9 cellular contexts compared by ENCODE assay signal in genomic region chr3:8622873-8623725, GRCh38. TPM values are rescaled to one million over a fixed set of nuclear protein-coding genes. Genes with fewer than 3 reads are reported as not detected.
DNase-seq lines count a peak whose midpoint lies in the region; ATAC-seq and TF ChIP-seq lines count a peak whose summit lies in the region.
"Had no signal": no experiment of that assay in that cellular context is flagged by ENCODE, and none has a peak within 500 bp of the region (broad histone marks: within the 10 kb centered on the region; RNA-seq: fewer than 3 reads in every experiment).

No MANE protein-coding gene starts in this region.

- H3K36me3 ChIP-seq in NT2/D1 (ENCODE audit: insufficient read depth, insufficient read length, low read length) (no peaks in the 10 kb centered on the region), cardiac muscle cell (no peaks in the 10 kb centered on the region)

- peaks cover 20% of the 10 kb centered on the region for H3K4me1 ChIP-seq in NT2/D1 (ENCODE audit: insufficient read depth, insufficient read length)
- H3K4me1 ChIP-seq in cardiac muscle cell (ENCODE audit: low read depth), result no peaks in the 10 kb centered on the region

- H3K9ac ChIP-seq in NT2/D1 (ENCODE audit: insufficient read length, low read depth), result peak overlapping the region; percentile 15

- H3K9me3 Mint-ChIP-seq in activated naive CD4-positive, alpha-beta T cell treated with anti-CD3 and anti-CD28 coated beads, Interleukin-2, amount 50 U/mL, for 24 hours, result no peaks in the 10 kb centered on the region

- H3K4me1 Mint-ChIP-seq in activated naive CD4-positive, alpha-beta T cell treated with anti-CD3 and anti-CD28 coated beads, Interleukin-2, amount 50 U/mL, for 24 hours, result no peaks in the 10 kb centered on the region

- H3K4me3 ChIP-seq in NT2/D1 (ENCODE audit: insufficient read length, low read depth) (no peak overlapping the region), cardiac muscle cell (no peak overlapping the region)

- no peaks in the 10 kb centered on the region for H3K9me3 ChIP-seq in NT2/D1 (ENCODE audit: insufficient read depth, low read length)
- no peaks in the 10 kb centered on the region for H3K9me3 ChIP-seq in cardiac muscle cell (ENCODE audit: low read depth)

- no peaks in the 10 kb centered on the region for H3K36me3 Mint-ChIP-seq in activated naive CD4-positive, alpha-beta T cell treated with anti-CD3 and anti-CD28 coated beads, Interleukin-2, amount 50 U/mL, for 24 hours

- no peak overlapping the region for H3K27ac Mint-ChIP-seq in activated naive CD4-positive, alpha-beta T cell treated with anti-CD3 and anti-CD28 coated beads, Interleukin-2, amount 50 U/mL, for 24 hours

- DNase-seq in DMS79 (lab: John Stamatoyannopoulos, UW), result peak; percentile 3
- DNase-seq in NT2/D1 (ENCODE audit: low read depth, low spot score), result peak; percentile 82
- peak; percentile 85 to 88 for DNase-seq in cardiac muscle cell (ENCODE audit: low read depth in 1 of 2, low spot score in 1 of 2)
- peak; percentile 60 for DNase-seq in pons (ENCODE audit: low spot score)
- no peak for DNase-seq in activated gamma-delta T cell (lab: John Stamatoyannopoulos, UW)

- no peaks in the 10 kb centered on the region for H3K27me3 Mint-ChIP-seq in activated naive CD4-positive, alpha-beta T cell treated with anti-CD3 and anti-CD28 coated beads, Interleukin-2, amount 50 U/mL, for 24 hours

- H3K4me3 Mint-ChIP-seq in activated naive CD4-positive, alpha-beta T cell treated with anti-CD3 and anti-CD28 coated beads, Interleukin-2, amount 50 U/mL, for 24 hours, result peak overlapping the region; percentile 47

- peak; percentile 93 for TF ChIP-seq CTCF in cardiac muscle cell (IDR thresholded peaks at IDR 0.05; ENCODE audit: low read depth, low read length)

- no peak overlapping the region for H3K27ac ChIP-seq in cardiac muscle cell
- H3K27ac ChIP-seq: epithelial cell of prostate had no signal

- H3K27me3 ChIP-seq in NT2/D1 (ENCODE audit: insufficient read depth, insufficient read length) (peaks cover 3% of the 10 kb centered on the region), cardiac muscle cell (no peaks in the 10 kb centered on the region)

- ATAC-seq in GM19372 (IDR thresholded peaks at IDR 0.05; ENCODE audit: low read depth, unreplicated experiment), result peak; percentile 93
- peak; percentile 93 for ATAC-seq in HG03354 (IDR thresholded peaks at IDR 0.05; ENCODE audit: poor library complexity, severe bottlenecking, unreplicated experiment)

RNA-seq across cellular contexts. Expression of gene SSUH2, which starts 21.5 kb away (rescaled TPM):
- 0.33 and 0.53 TPM in 2 replicates for total RNA-seq in cardiac muscle cell
- polyA plus RNA-seq in cardiac muscle cell, result not detected in 2 replicates
